In the genomic region with DNA sequence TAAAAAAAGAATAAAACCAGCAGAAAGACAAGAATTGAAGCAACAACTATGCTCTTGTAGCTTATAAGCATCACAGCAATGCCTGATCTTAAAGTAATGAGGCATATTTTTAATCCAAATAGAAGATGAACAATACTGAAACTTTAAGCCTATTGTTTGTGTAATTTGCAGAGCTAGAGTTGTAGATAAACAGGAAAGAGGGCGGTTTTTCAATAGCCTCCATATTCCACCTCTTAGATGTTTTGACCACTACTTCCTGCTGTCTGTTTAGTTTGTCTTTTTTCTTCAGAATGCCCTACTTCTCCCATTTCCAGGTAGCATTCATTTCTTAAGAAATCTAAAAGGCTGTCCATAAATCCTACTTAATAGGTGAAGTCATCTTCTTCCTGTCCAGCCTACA, we compare ENCODE assay signal across 17 cellular contexts.
DNase-seq lines count a peak whose midpoint lies in the region; ATAC-seq and TF ChIP-seq lines count a peak whose summit lies in the region.
"Had no signal": no experiment of that assay in that cellular context is flagged by ENCODE, and none has a peak within 500 bp of the region (broad histone marks: within the 10 kb centered on the region; RNA-seq: fewer than 3 reads in every experiment).

No MANE protein-coding gene starts in this region.

- H3K9ac ChIP-seq in DND-41 (ENCODE audit: low read depth, low read length): no peak overlapping the region

- no peak overlapping the region for H3K27ac ChIP-seq in CD4-positive, alpha-beta memory T cell (ENCODE audit: low read depth, low read length)
- H3K27ac ChIP-seq in DND-41 (ENCODE audit: low read length): no peak overlapping the region
- no peak overlapping the region for H3K27ac ChIP-seq in hepatocyte
- H3K27ac ChIP-seq: SJCRH30 had no signal

- H4K20me1 ChIP-seq in DND-41 (ENCODE audit: insufficient read depth, low read length) (no peaks in the 10 kb centered on the region), hepatocyte (ENCODE audit: insufficient read depth, poor library complexity, severe bottlenecking) (no peaks in the 10 kb centered on the region)

- POLR2A ChIA-PET in CD4-positive, alpha-beta memory T cell (lab: Charles Lee; ENCODE audit: partially characterized antibody): no interaction called here
- POLR2A ChIA-PET in T-cell (lab: Charles Lee): interaction anchor here in 1 of 2 donors (0.6 kb wide), 1 partner anchor 185 kb away, joined by 3 read pairs; no protein-coding TSS in a partner anchor

- H3K27ac Mint-ChIP-seq in CD4-positive, alpha-beta memory T cell: peak overlapping the region in 2 of 7 donors; percentile 27 to 50
- H3K27ac Mint-ChIP-seq in T-cell (peak overlapping the region; percentile 55 to 68), mesothelial cell of epicardium (peak overlapping the region; percentile 43)
- H3K27ac Mint-ChIP-seq: H9, IgD-negative memory B cell had no signal

- no peaks in the 10 kb centered on the region for H3K9me2 ChIP-seq in hepatocyte (replicated peaks; ENCODE audit: insufficient read depth)

- peaks cover 0 to 1% of the 10 kb centered on the region in 2 donors for H3K27me3 Mint-ChIP-seq in CD4-positive, alpha-beta memory T cell
- H3K27me3 Mint-ChIP-seq in T-cell (no peaks in the 10 kb centered on the region), mesothelial cell of epicardium (ENCODE audit: low read depth) (no peaks in the 10 kb centered on the region)

- H3K4me3 ChIP-seq in CD4-positive, alpha-beta memory T cell (ENCODE audit: low read length in 2 of 2): no peak overlapping the region
- H3K4me3 ChIP-seq in DND-41 (ENCODE audit: low read depth in 1 of 2, low read length in 2 of 2): no peak overlapping the region
- no peak overlapping the region for H3K4me3 ChIP-seq in hepatocyte
- H3K4me3 ChIP-seq: SJCRH30 had no signal

- no peaks in the 10 kb centered on the region for H3K9me3 Mint-ChIP-seq in CD4-positive, alpha-beta memory T cell
- H3K9me3 Mint-ChIP-seq in T-cell (no peaks in the 10 kb centered on the region), mesothelial cell of epicardium (no peaks in the 10 kb centered on the region)
- H3K9me3 Mint-ChIP-seq: H9, IgD-negative memory B cell had no signal

- intact Hi-C loops in CD4-positive, alpha-beta memory T cell (cut with micrococcal nuclease): no loop called here

- no peaks in the 10 kb centered on the region for H3K36me3 Mint-ChIP-seq in CD4-positive, alpha-beta memory T cell
- no peaks in the 10 kb centered on the region for H3K36me3 Mint-ChIP-seq in T-cell
- no peaks in the 10 kb centered on the region for H3K36me3 Mint-ChIP-seq in mesothelial cell of epicardium
- H3K36me3 Mint-ChIP-seq: IgD-negative memory B cell had no signal

- H3K4me1 Mint-ChIP-seq in CD4-positive, alpha-beta memory T cell: peaks cover 5 to 17% (median 7%) of the 10 kb centered on the region in 4 donors
- H3K4me1 Mint-ChIP-seq in T-cell (peaks cover 0 to 15% (median 6%) of the 10 kb centered on the region in 3 donors), mesothelial cell of epicardium (peaks cover 63% of the 10 kb centered on the region)
- H3K4me1 Mint-ChIP-seq: H9, IgD-negative memory B cell had no signal

- H3K4me2 ChIP-seq in DND-41 (ENCODE audit: insufficient read depth, low read length) (peak overlapping the region; percentile 23; the same call in 1 of the 2 replicates), hepatocyte (no peak overlapping the region)

- no peaks in the 10 kb centered on the region for H3K27me3 ChIP-seq in CD4-positive, alpha-beta memory T cell (ENCODE audit: insufficient read depth, low read length)
- H3K27me3 ChIP-seq in DND-41 (ENCODE audit: insufficient read depth, low read length, poor library complexity) (no peaks in the 10 kb centered on the region), hepatocyte (no peaks in the 10 kb centered on the region)
- H3K27me3 ChIP-seq: SJCRH30 had no signal

- TF ChIP-seq CTCF in DND-41 (IDR thresholded peaks at IDR 0.05; ENCODE audit: borderline replicate concordance, extremely low read depth, low read length, poor library complexity, severe bottlenecking): no peak
- TF ChIP-seq CTCF in mesothelial cell of epicardium (IDR thresholded peaks at IDR 0.05; ENCODE audit: unreplicated experiment): no peak
- TF ChIP-seq CTCF in hepatocyte (IDR thresholded peaks at IDR 0.05; ENCODE audit: poor library complexity): no peak

- CTCF ChIA-PET in CD4-positive, alpha-beta memory T cell (lab: Charles Lee; ENCODE audit: partially characterized antibody): no interaction called here
- CTCF ChIA-PET in T-cell (lab: Charles Lee): no interaction called here

- no peaks in the 10 kb centered on the region for H3K36me3 ChIP-seq in CD4-positive, alpha-beta memory T cell (ENCODE audit: insufficient read depth, low read length)
- H3K36me3 ChIP-seq in DND-41 (ENCODE audit: insufficient read depth, low read length): no peaks in the 10 kb centered on the region
- no peaks in the 10 kb centered on the region for H3K36me3 ChIP-seq in hepatocyte (replicated peaks; ENCODE audit: insufficient read depth, low read depth)
- H3K36me3 ChIP-seq: SJCRH30 had no signal

- H3K9me3 ChIP-seq in CD4-positive, alpha-beta memory T cell (ENCODE audit: control insufficient read depth in 1 of 2, low read length in 2 of 2): no peaks in the 10 kb centered on the region
- H3K9me3 ChIP-seq in DND-41 (ENCODE audit: insufficient read depth, low read length, severe bottlenecking): no peaks in the 10 kb centered on the region
- no peaks in the 10 kb centered on the region for H3K9me3 ChIP-seq in hepatocyte (ENCODE audit: low read depth)
- H3K9me3 ChIP-seq: SJCRH30 had no signal

- peaks cover 19% of the 10 kb centered on the region for H3K4me1 ChIP-seq in CD4-positive, alpha-beta memory T cell (ENCODE audit: insufficient read depth, low read length)
- H3K4me1 ChIP-seq in DND-41 (ENCODE audit: insufficient read depth, low read length): peaks cover 11% of the 10 kb centered on the region
- no peaks in the 10 kb centered on the region for H3K4me1 ChIP-seq in hepatocyte (ENCODE audit: insufficient read depth)
- H3K4me1 ChIP-seq: SJCRH30 had no signal

- H2AFZ ChIP-seq in DND-41 (ENCODE audit: low read depth, low read length): peak overlapping the region; percentile 13; the same call in 1 of the 2 replicates
- no peak overlapping the region for H2AFZ ChIP-seq in hepatocyte

- H3K79me2 ChIP-seq in DND-41 (ENCODE audit: insufficient read depth, low read length) (no peaks in the 10 kb centered on the region), hepatocyte (no peaks in the 10 kb centered on the region)

- WGBS in hepatocyte (ENCODE audit: low lambda C conversion rate, missing lambda C conversion rate): 67% methylated on average over 1 of the region's 1 CpG

- DNase-seq in CD4-positive, alpha-beta memory T cell: peak in 4 of 5 donors; percentile 5 to 17 (median 11)
- DNase-seq in DND-41 (no peak), T-cell (no peak), mesothelial cell of epicardium (ENCODE audit: low spot score in 2 of 2, unreplicated experiment in 2 of 2) (no peak), kidney glomerular epithelial cell (lab: John Stamatoyannopoulos, UW) (no peak), hepatocyte (ENCODE audit: low spot score) (no peak)
- DNase-seq in stimulated activated naive CD8-positive, alpha-beta T cell treated with anti-CD3 and anti-CD28 coated beads, Interleukin-15, Interleukin-2, amounts not matched to agents 100 U/mL and 50 U/mL, for 24 hours: no peak
- DNase-seq: DMS153, GF-D8, H9, Karpas-422, NCI-H1417 treated with DMSO at 0.1 percent for 48 hours, NCI-H187 treated with DMSO at 0.1 percent for 48 hours, NCI-H226, NCI-H524, SJCRH30 had no signal

- ATAC-seq in DND-41 (ENCODE audit: insufficient read depth, low read depth) (no peak; the same call in 2 of the 3 replicates), T-cell (replicated peaks in 1 of 4) (peak in 1 of 4 experiments; percentile 35)
- no peak for ATAC-seq in stimulated activated naive CD8-positive, alpha-beta T cell treated with anti-CD3 and anti-CD28 coated beads, Interleukin-15, Interleukin-2, amounts not matched to agents 100 U/mL and 50 U/mL, for 24 hours

- peak overlapping the region in 7 of 8 donors; percentile 1 to 84 (median 68) for H3K4me3 Mint-ChIP-seq in CD4-positive, alpha-beta memory T cell
- H3K4me3 Mint-ChIP-seq in T-cell: peak overlapping the region in 1 of 3 donors; percentile 14
- H3K4me3 Mint-ChIP-seq in mesothelial cell of epicardium: no peak overlapping the region
- H3K4me3 Mint-ChIP-seq: H9 had no signal

Comparison
In these comparisons a context has a peak if more than half of its experiments do, and no peak if none do; other contexts are left out.
1. DNase-seq: peak in CD4-positive, alpha-beta memory T cell (4 of 5); none in DND-41 (single experiment), T-cell (0 of 34), mesothelial cell of epicardium (0 of 2), stimulated activated naive CD8-positive, alpha-beta T cell treated with anti-CD3 and anti-CD28 coated beads, Interleukin-15, Interleukin-2, amounts not matched to agents 100 U/mL and 50 U/mL, for 24 hours (single experiment), kidney glomerular epithelial cell (single experiment) and hepatocyte (single experiment).